In the genomic region with DNA sequence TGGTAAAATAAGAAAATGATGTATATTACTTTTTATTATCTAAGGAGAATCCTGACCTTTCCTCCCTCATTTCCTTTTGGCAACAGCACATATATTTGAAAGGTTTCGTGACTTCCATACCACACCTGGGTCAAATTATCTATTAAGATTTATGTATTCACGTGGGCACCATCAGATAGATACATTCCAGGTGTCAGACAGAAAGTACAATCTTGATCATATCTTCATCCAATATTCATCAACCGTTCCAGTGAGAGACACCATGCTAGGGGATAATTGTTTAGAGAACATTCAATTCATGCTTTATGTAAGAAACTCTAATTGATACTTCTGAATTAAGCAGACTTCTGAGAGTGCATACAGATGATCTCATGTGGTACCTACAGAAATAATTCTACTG, we compare ENCODE assay signal across 33 cellular contexts.
A peak's percentile ranks its signal among the peaks of the same experiment; 100 is the strongest.
DNase-seq lines count a peak whose midpoint lies in the region; ATAC-seq and TF ChIP-seq lines count a peak whose summit lies in the region.
"Had no signal": no experiment of that assay in that cellular context is flagged by ENCODE, and none has a peak within 500 bp of the region (broad histone marks: within the 10 kb centered on the region; RNA-seq: fewer than 3 reads in every experiment).

No MANE protein-coding gene starts in this region.

- H3K79me2 ChIP-seq in PC-3 (ENCODE audit: low read length) = no peaks in the 10 kb centered on the region

- H2BK15ac ChIP-seq in IMR-90 (ENCODE audit: low read depth, low read length) = no peak overlapping the region

- H3K27me3 ChIP-seq in IMR-90 (ENCODE audit: control insufficient read depth, insufficient read depth, low read length) = no peaks in the 10 kb centered on the region
- no peaks in the 10 kb centered on the region for H3K27me3 ChIP-seq in PC-3 (ENCODE audit: low read length)
- no peaks in the 10 kb centered on the region for H3K27me3 ChIP-seq in endodermal cell (ENCODE audit: control insufficient read depth, insufficient read depth, low read length, poor library complexity, severe bottlenecking)
- H3K27me3 ChIP-seq: BE2C; BLaER1; BLaER1 treated with 17β-estradiol and CSF1 and Interleukin-3, amounts not matched to agents 10 nM and 100 nM had no signal

- H3K9me1 ChIP-seq in IMR-90 (ENCODE audit: insufficient read depth, low read length) = no peaks in the 10 kb centered on the region

- no peaks in the 10 kb centered on the region for H3K36me3 Mint-ChIP-seq in endodermal cell (ENCODE audit: low read depth)
- H3K36me3 Mint-ChIP-seq: CD14-positive monocyte; CD4-positive, alpha-beta memory T cell; CD4-positive, CD25-positive, alpha-beta regulatory T cell; CD8-positive, alpha-beta memory T cell; CD8-positive, alpha-beta T cell had no signal

- no peak overlapping the region for H3K27ac Mint-ChIP-seq in endodermal cell
- H3K27ac Mint-ChIP-seq: B cell; CD14-positive monocyte; CD4-positive, alpha-beta memory T cell; CD4-positive, alpha-beta T cell; CD4-positive, CD25-positive, alpha-beta regulatory T cell; CD8-positive, alpha-beta memory T cell; CD8-positive, alpha-beta T cell had no signal

- intact Hi-C loops in IMR-90 (cut with micrococcal nuclease) = no loop called here
- intact Hi-C loops in PC-3 (cut with micrococcal nuclease) = no loop called here

- TF ChIP-seq CTCF in IMR-90 (conservative IDR thresholded peaks at IDR 0.05; ENCODE audit: low read depth, low read length) = no peak
- no peak for TF ChIP-seq CTCF in PC-3 (conservative IDR thresholded peaks at IDR 0.05; ENCODE audit: low read depth, low read length)
- no peak for TF ChIP-seq CTCF in endodermal cell (conservative IDR thresholded peaks at IDR 0.05)

- H2BK5ac ChIP-seq in IMR-90 (ENCODE audit: low read depth, low read length, poor library complexity, severe bottlenecking) = no peak overlapping the region

- POLR2A ChIA-PET in IMR-90 (lab: Charles Lee; ENCODE audit: unreplicated experiment) = no interaction called here
- POLR2A ChIA-PET in PC-3 (lab: Charles Lee; ENCODE audit: unreplicated experiment) = no interaction called here

- H4K91ac ChIP-seq in IMR-90 (ENCODE audit: insufficient read depth, low read depth, low read length) = no peak overlapping the region

- H3K18ac ChIP-seq in IMR-90 (ENCODE audit: low read depth, low read length) = no peak overlapping the region

- dilution Hi-C loops in IMR-90 (cut with HindIII; ENCODE audit: low sequenced_read_pairs, unreplicated experiment) = no loop called here

- H3K27ac ChIP-seq in IMR-90 (ENCODE audit: insufficient read depth, low read length) (no peak overlapping the region), PC-3 (ENCODE audit: low read length) (no peak overlapping the region), endodermal cell (ENCODE audit: low read depth, low read length) (no peak overlapping the region)
- H3K27ac ChIP-seq: 22Rv1; A549; BLaER1; BLaER1 treated with 17β-estradiol and CSF1 and Interleukin-3, amounts not matched to agents 10 nM and 100 nM; C4-2B had no signal

- H2BK120ac ChIP-seq in IMR-90 (ENCODE audit: low read depth, low read length) = no peak overlapping the region

- H3K23ac ChIP-seq in IMR-90 (ENCODE audit: low read depth, low read length) = no peak overlapping the region

- ATAC-seq in IMR-90 (ENCODE audit: low read depth) (no peak), PC-3 (no peak)
- ATAC-seq: A549; CD8-positive, alpha-beta T cell had no signal

- peaks cover 3% of the 10 kb centered on the region; the same call in 1 of the 2 replicates for H3K36me3 ChIP-seq in IMR-90 (ENCODE audit: control insufficient read depth, insufficient read depth, low read length)
- H3K36me3 ChIP-seq in PC-3 (ENCODE audit: low read depth, low read length) = no peaks in the 10 kb centered on the region
- H3K36me3 ChIP-seq in endodermal cell (ENCODE audit: control insufficient read depth, insufficient read depth, low read length) = no peaks in the 10 kb centered on the region
- H3K36me3 ChIP-seq: BE2C; BLaER1; BLaER1 treated with 17β-estradiol and CSF1 and Interleukin-3, amounts not matched to agents 10 nM and 100 nM had no signal

- H3K4me1 ChIP-seq in IMR-90 (ENCODE audit: control insufficient read depth, insufficient read depth, low read length) (no peaks in the 10 kb centered on the region), PC-3 (ENCODE audit: insufficient read depth, low read length) (no peaks in the 10 kb centered on the region), endodermal cell (ENCODE audit: control insufficient read depth, insufficient read depth, low read length) (no peaks in the 10 kb centered on the region)
- H3K4me1 ChIP-seq: A549; BE2C; BLaER1; BLaER1 treated with 17β-estradiol and CSF1 and Interleukin-3, amounts not matched to agents 10 nM and 100 nM; Caco-2 had no signal

- no peak overlapping the region for H3K14ac ChIP-seq in IMR-90 (replicated peaks; ENCODE audit: low read depth, low read length)

- no peaks in the 10 kb centered on the region for H3K9me3 ChIP-seq in IMR-90 (ENCODE audit: control insufficient read depth, insufficient read depth, low read length)
- H3K9me3 ChIP-seq in PC-3 (ENCODE audit: low read length) = no peaks in the 10 kb centered on the region
- no peaks in the 10 kb centered on the region for H3K9me3 ChIP-seq in endodermal cell (ENCODE audit: control insufficient read depth, low read length)
- H3K9me3 ChIP-seq: A549; BE2C; BLaER1; BLaER1 treated with 17β-estradiol and CSF1 and Interleukin-3, amounts not matched to agents 10 nM and 100 nM; Caco-2 had no signal

- no peaks in the 10 kb centered on the region for H3K27me3 Mint-ChIP-seq in endodermal cell (ENCODE audit: insufficient read depth)
- H3K27me3 Mint-ChIP-seq: B cell; CD4-positive, alpha-beta memory T cell; CD4-positive, alpha-beta T cell; CD4-positive, CD25-positive, alpha-beta regulatory T cell had no signal

- TF ChIP-seq POLR2A in IMR-90 (IDR thresholded peaks at IDR 0.05; ENCODE audit: low read depth, low read length) = no peak

- no peak overlapping the region for H3K9ac ChIP-seq in IMR-90 (ENCODE audit: low read depth, low read length)
- no peak overlapping the region for H3K9ac ChIP-seq in PC-3 (ENCODE audit: low read length)
- H3K9ac ChIP-seq in endodermal cell (ENCODE audit: extremely low read depth, low read length, poor library complexity, severe bottlenecking) = no peak overlapping the region
- H3K9ac ChIP-seq: BLaER1; BLaER1 treated with 17β-estradiol and CSF1 and Interleukin-3, amounts not matched to agents 10 nM and 100 nM had no signal

- BruUV-seq in IMR-90 (replicated peaks; lab: Mats Ljungman, UMichigan) = TSS peak; percentile 24
- no TSS peak for BruUV-seq in PC-3 (replicated peaks; lab: Mats Ljungman, UMichigan)

- H3K4me1 Mint-ChIP-seq in endodermal cell = no peaks in the 10 kb centered on the region
- H3K4me1 Mint-ChIP-seq: B cell; CD14-positive monocyte; CD4-positive, alpha-beta memory T cell; CD4-positive, CD25-positive, alpha-beta regulatory T cell; CD8-positive, alpha-beta memory T cell had no signal

- H2AFZ ChIP-seq in IMR-90 (replicated peaks; ENCODE audit: low read length, poor library complexity) (no peak overlapping the region), PC-3 (ENCODE audit: low read length) (0 out of 2 replicates have a peak overlapping the region, but pooled peaks have one; percentile 2)

- H3K9me3 Mint-ChIP-seq in endodermal cell = no peaks in the 10 kb centered on the region
- H3K9me3 Mint-ChIP-seq: CD4-positive, alpha-beta memory T cell; CD4-positive, alpha-beta T cell; CD8-positive, alpha-beta T cell had no signal

- no peak overlapping the region for H2AK5ac ChIP-seq in IMR-90 (ENCODE audit: low read depth, low read length)

- in situ Hi-C loops in IMR-90 (cut with MboI; ENCODE audit: low sequenced_read_pairs) = no loop called here

- H4K5ac ChIP-seq in IMR-90 (ENCODE audit: low read depth, low read length) = no peak overlapping the region

- no peak overlapping the region for H2BK20ac ChIP-seq in IMR-90 (ENCODE audit: low read depth, low read length)

- no peak overlapping the region for H3K4me3 ChIP-seq in IMR-90 (ENCODE audit: insufficient read depth, low read depth, low read length)
- no peak overlapping the region for H3K4me3 ChIP-seq in PC-3 (ENCODE audit: low read length)
- no peak overlapping the region for H3K4me3 ChIP-seq in endodermal cell (ENCODE audit: low read length)
- H3K4me3 ChIP-seq: A549; BLaER1; BLaER1 treated with 17β-estradiol and CSF1 and Interleukin-3, amounts not matched to agents 10 nM and 100 nM had no signal

- H3K4ac ChIP-seq in IMR-90 (ENCODE audit: low read depth, low read length) = no peak overlapping the region

- H3F3A ChIP-seq in PC-3 (ENCODE audit: low read length, unreplicated experiment) = no peaks in the 10 kb centered on the region

- no peak overlapping the region for H3K56ac ChIP-seq in IMR-90 (ENCODE audit: extremely low read depth, insufficient read depth, low read length)

- no peak overlapping the region for H3K4me2 ChIP-seq in IMR-90 (ENCODE audit: low read depth, low read length)
- H3K4me2 ChIP-seq in PC-3 (ENCODE audit: low read length) = no peak overlapping the region
- H3K4me2 ChIP-seq: A549; BLaER1; BLaER1 treated with 17β-estradiol and CSF1 and Interleukin-3, amounts not matched to agents 10 nM and 100 nM had no signal

- H4K20me1 ChIP-seq in IMR-90 (ENCODE audit: insufficient read depth, low read length) = no peaks in the 10 kb centered on the region
- H4K20me1 ChIP-seq in PC-3 (ENCODE audit: low read length) = no peaks in the 10 kb centered on the region
- H4K20me1 ChIP-seq: BLaER1; BLaER1 treated with 17β-estradiol and CSF1 and Interleukin-3, amounts not matched to agents 10 nM and 100 nM had no signal

- DNase-seq in IMR-90 = no peak
- no peak for DNase-seq in PC-3
- peak; percentile 63 for DNase-seq in SK-N-DZ (ENCODE audit: low spot score)
- DNase-seq in HuH-7.5 (ENCODE audit: low spot score) = no peak
- no peak for DNase-seq in endodermal cell
- DNase-seq in NCI-H1105 treated with DMSO at 0.1 percent for 48 hours (lab: John Stamatoyannopoulos, UW) = no peak
- DNase-seq: 8988T; ACHN; AML-193; BE2C; C1 segment of cervical spinal cord; Caco-2; Calu3; CD4-positive, alpha-beta memory T cell; CD4-positive, alpha-beta T cell; CD4-positive, CD25-positive, alpha-beta regulatory T cell; CD8-positive, alpha-beta memory T cell; CD8-positive, alpha-beta T cell; COR-L47; DMS 273 treated with DMSO at 0.1 percent for 48 hours; DMS153; DMS53; DMS79; DMS79 treated with DMSO at 0.1 percent for 48 hours; DND-41; EL had no signal

- WGBS in IMR-90 (ENCODE audit: extremely low coverage in 2 of 2, insufficient read length in 1 of 2), 2 experiments = no CpG with 5 or more reads among the region's 3 CpGs
- WGBS in endodermal cell (ENCODE audit: insufficient coverage in 1 of 2, insufficient read length in 1 of 2), 2 experiments = 82% methylated on average over 3 of the region's 3 CpGs; no CpG with 5 or more reads in 1 of the 2 experiments

- CTCF ChIA-PET in IMR-90 (lab: Yijun Ruan, JAX) = no interaction called here
- CTCF ChIA-PET in PC-3 (lab: Charles Lee) = no interaction called here

- H3K9me2 ChIP-seq in PC-3 (replicated peaks; ENCODE audit: low read length) = no peaks in the 10 kb centered on the region

- peaks cover 0 to 8% of the 10 kb centered on the region in 2 experiments; a peak in 3 of 4 replicates for H3K79me1 ChIP-seq in IMR-90 (ENCODE audit: low read depth in 1 of 2, low read length in 2 of 2)

- no peak for TF ChIP-seq RAD21 in IMR-90 (IDR thresholded peaks at IDR 0.05; ENCODE audit: low read length)

- H4K8ac ChIP-seq in IMR-90 (ENCODE audit: low read depth in 2 of 2, low read length in 2 of 2) = no peak overlapping the region

- no peak overlapping the region for H3K4me3 Mint-ChIP-seq in endodermal cell
- H3K4me3 Mint-ChIP-seq: B cell; CD14-positive monocyte; CD4-positive, alpha-beta memory T cell; CD4-positive, alpha-beta T cell; CD4-positive, CD25-positive, alpha-beta regulatory T cell; CD8-positive, alpha-beta memory T cell; CD8-positive, alpha-beta T cell had no signal

- no peak overlapping the region for H2AK9ac ChIP-seq in IMR-90 (replicated peaks; ENCODE audit: low read depth, low read length, poor library complexity)
